In genomic region chr10:22988581-22989360, GRCh38 we compare ENCODE assay signal across 8 cellular contexts.
DNase-seq lines count a peak whose midpoint lies in the region; ATAC-seq and TF ChIP-seq lines count a peak whose summit lies in the region.

No MANE protein-coding gene starts in this region.

- H3K27me3 ChIP-seq in CD4-positive, alpha-beta memory T cell (ENCODE audit: insufficient read depth, low read length): no peaks in the 10 kb centered on the region
- peaks cover 9% of the 10 kb centered on the region for H3K27me3 ChIP-seq in brain microvascular endothelial cell (replicated peaks)

- H3K9me3 ChIP-seq in CD4-positive, alpha-beta memory T cell (ENCODE audit: control insufficient read depth in 1 of 2, low read length in 2 of 2): no peaks in the 10 kb centered on the region

- H3K9me3 Mint-ChIP-seq in CD4-positive, alpha-beta memory T cell: no peaks in the 10 kb centered on the region
- H3K9me3 Mint-ChIP-seq in immature natural killer cell: no peaks in the 10 kb centered on the region

- H3K4me3 Mint-ChIP-seq in CD4-positive, alpha-beta memory T cell: no peak overlapping the region
- H3K4me3 Mint-ChIP-seq in immature natural killer cell: no peak overlapping the region

- POLR2A ChIA-PET in CD4-positive, alpha-beta memory T cell (lab: Charles Lee; ENCODE audit: partially characterized antibody): interaction anchor here (0.6 to 2.7 kb wide), 5 partner anchors 374 to 996 kb away, joined by 3 to 12 read pairs (median 3); no protein-coding TSS in a partner anchor

- peaks cover 4 to 10% (median 9%) of the 10 kb centered on the region in 4 donors for H3K4me1 Mint-ChIP-seq in CD4-positive, alpha-beta memory T cell
- H3K4me1 Mint-ChIP-seq in immature natural killer cell: peaks cover 3 to 12% of the 10 kb centered on the region in 2 donors

- peaks cover 13% of the 10 kb centered on the region for H3K4me1 ChIP-seq in CD4-positive, alpha-beta memory T cell (ENCODE audit: insufficient read depth, low read length)

- H3K36me3 ChIP-seq in CD4-positive, alpha-beta memory T cell (ENCODE audit: insufficient read depth, low read length): no peaks in the 10 kb centered on the region
- no peaks in the 10 kb centered on the region for H3K36me3 ChIP-seq in brain microvascular endothelial cell (replicated peaks)

- intact Hi-C loops in CD4-positive, alpha-beta memory T cell (cut with micrococcal nuclease): loop anchor here (1.0 to 10.0 kb wide), 10 partner anchors 274 to 1493 kb away; partner anchors contain the start of genes BMI1 and PIP4K2A

- H3K27ac ChIP-seq in CD4-positive, alpha-beta memory T cell (ENCODE audit: low read depth, low read length): no peak overlapping the region
- H3K27ac ChIP-seq in brain microvascular endothelial cell: no peak overlapping the region

- ATAC-seq in HG03469 (IDR thresholded peaks at IDR 0.05; ENCODE audit: unreplicated experiment): no peak

- H3K36me3 Mint-ChIP-seq in CD4-positive, alpha-beta memory T cell: no peaks in the 10 kb centered on the region
- H3K36me3 Mint-ChIP-seq in immature natural killer cell: no peaks in the 10 kb centered on the region

- in situ Hi-C loops in brain microvascular endothelial cell (cut with HindIII; ENCODE audit: low pct_ligation_motif_present, low sequenced_read_pairs): loop anchor here (25.0 kb wide), 1 partner anchor 276 kb away; the partner anchor contains the start of gene PIP4K2A

- CTCF ChIA-PET in CD4-positive, alpha-beta memory T cell (lab: Charles Lee; ENCODE audit: partially characterized antibody): interaction anchor here (0.6 to 4.8 kb wide), 37 partner anchors 9 to 1492 kb away, joined by 3 to 91 read pairs (median 4); partner anchors contain the start of gene DNAJC1

- H3K27ac Mint-ChIP-seq in CD4-positive, alpha-beta memory T cell: peak overlapping the region in 3 of 7 donors; percentile 6 to 68 (median 43)
- peak overlapping the region in 2 of 6 donors; percentile 35 to 46 for H3K27ac Mint-ChIP-seq in immature natural killer cell

- peaks cover 4 to 5% of the 10 kb centered on the region in 2 donors for H3K27me3 Mint-ChIP-seq in CD4-positive, alpha-beta memory T cell
- peaks cover 2 to 12% (median 4%) of the 10 kb centered on the region in 3 donors for H3K27me3 Mint-ChIP-seq in immature natural killer cell (ENCODE audit: low read depth in 3 of 3)

- TF ChIP-seq CTCF in brain microvascular endothelial cell (IDR thresholded peaks at IDR 0.05; ENCODE audit: low read depth, low read length, missing control alignments): peak; percentile 88

- no peak overlapping the region for H3K4me3 ChIP-seq in CD4-positive, alpha-beta memory T cell (ENCODE audit: low read length in 2 of 2)
- no peak overlapping the region for H3K4me3 ChIP-seq in brain microvascular endothelial cell (ENCODE audit: low read depth, low read length)

- DNase-seq in CD4-positive, alpha-beta memory T cell: peak; percentile 71 to 79 (median 77)
- peak; percentile 34 for DNase-seq in H4 (ENCODE audit: low spot score)
- DNase-seq in NCI-H2029 treated with DMSO at 0.1 percent for 48 hours (lab: John Stamatoyannopoulos, UW): peak; percentile 25
- peak; percentile 13 for DNase-seq in UCSD-AML1 (lab: John Stamatoyannopoulos, UW; ENCODE audit: unreplicated experiment)
- peak; percentile 32 for DNase-seq in brain microvascular endothelial cell
- peak; percentile 71 to 77 (median 73) for DNase-seq in immature natural killer cell
- peak; percentile 28 to 90 (median 36) for DNase-seq in stimulated activated CD4-positive, alpha-beta T cell treated with anti-CD3 and anti-CD28 coated beads, Interleukin-12 subunit alpha, Interleukin-12 subunit beta, amount 100 ng/mL, for 48 hours (ENCODE audit: low read depth in 2 of 3, low spot score in 1 of 3)

Comparison
In these comparisons a context has a peak if more than half of its experiments do, and no peak if none do; other contexts are left out.
1. DNase-seq: peak in every context shown above with its lines; median percentile 77 in CD4-positive, alpha-beta memory T cell; 73 in immature natural killer cell; 36 in stimulated activated CD4-positive, alpha-beta T cell treated with anti-CD3 and anti-CD28 coated beads, Interleukin-12 subunit alpha, Interleukin-12 subunit beta, amount 100 ng/mL, for 48 hours; 34 in H4; 32 in brain microvascular endothelial cell; 25 in NCI-H2029 treated with DMSO at 0.1 percent for 48 hours; 13 in UCSD-AML1.